8 cellular contexts compared by ENCODE assay signal in the genomic region with DNA sequence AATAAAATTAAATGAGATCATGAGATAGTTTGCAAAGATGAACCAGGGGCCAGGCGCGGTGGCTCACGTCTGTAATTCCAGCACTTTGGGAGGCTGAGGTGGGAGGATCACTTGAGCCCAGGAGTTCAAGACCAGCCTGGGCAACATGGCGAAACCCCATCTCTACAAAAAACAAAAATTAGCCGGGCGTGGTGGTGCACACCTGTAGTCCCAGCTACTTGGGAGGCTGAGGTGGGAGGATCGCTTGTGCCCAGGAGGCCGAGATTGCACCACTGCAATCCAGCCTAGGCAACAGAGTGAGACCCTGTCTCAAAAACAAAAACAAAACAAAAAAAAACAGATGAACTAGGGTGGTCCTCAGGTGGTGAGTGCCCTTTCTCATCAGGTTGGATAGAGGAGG. TPM values are rescaled to one million over a fixed set of nuclear protein-coding genes. Genes with fewer than 3 reads are reported as not detected.
DNase-seq lines count a peak whose midpoint lies in the region; ATAC-seq, FAIRE-seq and TF ChIP-seq lines count a peak whose summit lies in the region.
"Not testable (repeated sequence)": the region's sequence is repeated elsewhere in the genome, so short reads cannot be mapped to it uniquely, and the experiment has no call there.

No MANE protein-coding gene starts in this region.

- intact Hi-C loops in HCT116 (cut with micrococcal nuclease), result loop anchor here (5.0 kb wide), 2 partner anchors 180 to 205 kb away; a partner anchor contains a TSS
- intact Hi-C loops in dendritic cell treated with granulocyte-macrophage colony-stimulating factor and Interleukin-4, amounts not matched to agents 40 ng/mL and 50 ng/mL, for 4 days (cut with micrococcal nuclease), result not testable (repeated sequence)
- intact Hi-C loops in naive thymus-derived CD4-positive, alpha-beta T cell (cut with micrococcal nuclease), result loop anchor here (1.0 to 10.0 kb wide), 12 partner anchors 7 to 490 kb away; a partner anchor contains a TSS

- peak overlapping the region; percentile 86 to 95 for H3K27ac ChIP-seq in A549
- H3K27ac ChIP-seq in HCT116 (ENCODE audit: low read depth, low read length), result peak overlapping the region; percentile 69
- H3K27ac ChIP-seq in RWPE2 (ENCODE audit: poor library complexity, severe bottlenecking), result peak overlapping the region; percentile 73
- H3K27ac ChIP-seq in right atrium auricular region, result peak overlapping the region; percentile 96 to 98
- peak overlapping the region; percentile 96 for H3K27ac ChIP-seq in naive thymus-derived CD4-positive, alpha-beta T cell (ENCODE audit: low read depth, low read length)
- H3K27ac ChIP-seq in smooth muscle cell (ENCODE audit: low read depth), result peak overlapping the region; percentile 83

- not testable (repeated sequence) for H3K9me3 ChIP-seq in A549; HCT116 (ENCODE audit: control insufficient read depth in 1 of 2, insufficient read depth in 1 of 2, low read depth in 1 of 2, low read length in 2 of 2); RWPE2 (ENCODE audit: severe bottlenecking); right atrium auricular region; naive thymus-derived CD4-positive, alpha-beta T cell (ENCODE audit: control insufficient read depth in 2 of 3, low read length in 3 of 3); smooth muscle cell (replicated peaks; ENCODE audit: low read depth)

- TF ChIP-seq POLR2A in A549 (IDR thresholded peaks at IDR 0.05; ENCODE audit: low read length); HCT116 (IDR thresholded peaks at IDR 0.05; ENCODE audit: borderline replicate concordance, extremely low read depth, insufficient read depth, insufficient read length): not testable (repeated sequence)

- RAD21 ChIA-PET in HCT116 (lab: Charles Lee; ENCODE audit: low non-redundant PET in 1 of 2, low total read pairs in 2 of 2, uncharacterized antibody in 2 of 2, unreplicated experiment in 2 of 2), result not testable (repeated sequence)

- H3K4me2 ChIP-seq in A549, result peak overlapping the region; percentile 83
- H3K4me2 ChIP-seq in HCT116 (ENCODE audit: low read length), result peak overlapping the region; percentile 99
- H3K4me2 ChIP-seq in smooth muscle cell, result peak overlapping the region; percentile 89

- peak overlapping the region; percentile 85 for H2AFZ ChIP-seq in HCT116 (ENCODE audit: low read depth, low read length, poor library complexity, severe bottlenecking)
- H2AFZ ChIP-seq in smooth muscle cell (ENCODE audit: low read depth), result not testable (repeated sequence)

- not testable (repeated sequence) for TF ChIP-seq RAD21 in A549 (conservative IDR thresholded peaks at IDR 0.05 in 1 of 2, IDR thresholded peaks at IDR 0.05 in 1 of 2); HCT116 (IDR thresholded peaks at IDR 0.05; ENCODE audit: low read depth)

- H3K9me3 Mint-ChIP-seq in activated naive CD4-positive, alpha-beta T cell treated with anti-CD3 and anti-CD28 coated beads, Interleukin-2, amount 10 ng/mL, durations not matched to agents 7 days and 5 days; dendritic cell treated with granulocyte-macrophage colony-stimulating factor and Interleukin-4, amounts not matched to agents 40 ng/mL and 50 ng/mL, for 4 days; naive thymus-derived CD4-positive, alpha-beta T cell: not testable (repeated sequence)

- H3K27me3 ChIP-seq in HCT116 (ENCODE audit: insufficient read depth, low read length); RWPE2 (ENCODE audit: insufficient read depth, poor library complexity, severe bottlenecking); right atrium auricular region; naive thymus-derived CD4-positive, alpha-beta T cell (ENCODE audit: control insufficient read depth in 2 of 2, insufficient read depth in 2 of 2, low read length in 2 of 2); smooth muscle cell (ENCODE audit: low read depth): not testable (repeated sequence)

- not testable (repeated sequence) for H4K20me1 ChIP-seq in HCT116 (ENCODE audit: insufficient read depth); smooth muscle cell (ENCODE audit: low read depth)

- not testable (repeated sequence) for FAIRE-seq in A549 (lab: Jason Lieb, UNC)

- H3K36me3 Mint-ChIP-seq in activated naive CD4-positive, alpha-beta T cell treated with anti-CD3 and anti-CD28 coated beads, Interleukin-2, amount 10 ng/mL, durations not matched to agents 7 days and 5 days; naive thymus-derived CD4-positive, alpha-beta T cell: not testable (repeated sequence)
- H3K36me3 Mint-ChIP-seq in dendritic cell treated with granulocyte-macrophage colony-stimulating factor and Interleukin-4, amounts not matched to agents 40 ng/mL and 50 ng/mL, for 4 days (ENCODE audit: low read depth), result peaks cover 37% of the 10 kb centered on the region

- CTCF ChIA-PET in A549 (lab: Yijun Ruan, JAX), result interaction anchor here (1.7 to 5.7 kb wide), 3 partner anchors 11 to 15 kb away, joined by 5 to 29 read pairs (median 17); no protein-coding TSS in a partner anchor
- CTCF ChIA-PET in HCT116 (lab: Charles Lee); activated naive CD4-positive, alpha-beta T cell treated with anti-CD3 and anti-CD28 coated beads, Interleukin-2, amount 10 ng/mL, durations not matched to agents 7 days and 5 days (lab: Charles Lee): not testable (repeated sequence)
- CTCF ChIA-PET in naive thymus-derived CD4-positive, alpha-beta T cell (lab: Charles Lee), result interaction anchor here (1.3 kb wide), 1 partner anchor 242 kb away, joined by 3 read pairs; a partner anchor contains a TSS

- not testable (repeated sequence) for H3K36me3 ChIP-seq in HCT116 (ENCODE audit: control insufficient read depth in 1 of 2, insufficient read depth in 2 of 2, low read length in 2 of 2); RWPE2 (ENCODE audit: low read depth); right atrium auricular region; naive thymus-derived CD4-positive, alpha-beta T cell (ENCODE audit: control insufficient read depth in 2 of 3, insufficient read depth in 3 of 3, low read length in 3 of 3); smooth muscle cell (ENCODE audit: low read depth)

- H3K27me3 Mint-ChIP-seq in activated naive CD4-positive, alpha-beta T cell treated with anti-CD3 and anti-CD28 coated beads, Interleukin-2, amount 10 ng/mL, durations not matched to agents 7 days and 5 days, result peaks cover 16% of the 10 kb centered on the region
- not testable (repeated sequence) for H3K27me3 Mint-ChIP-seq in dendritic cell treated with granulocyte-macrophage colony-stimulating factor and Interleukin-4, amounts not matched to agents 40 ng/mL and 50 ng/mL, for 4 days; naive thymus-derived CD4-positive, alpha-beta T cell

- not testable (repeated sequence) for H3K4me1 ChIP-seq in A549; RWPE2 (ENCODE audit: insufficient read depth, poor library complexity, severe bottlenecking); smooth muscle cell (ENCODE audit: low read depth)
- peaks cover 6 to 14% of the 10 kb centered on the region in 2 experiments for H3K4me1 ChIP-seq in HCT116 (ENCODE audit: control insufficient read depth in 1 of 2, insufficient read depth in 2 of 2, low read length in 2 of 2)
- H3K4me1 ChIP-seq in right atrium auricular region, result peaks cover 0 to 39% of the 10 kb centered on the region in 2 donors
- peaks cover 0 to 10% of the 10 kb centered on the region in 2 donors for H3K4me1 ChIP-seq in naive thymus-derived CD4-positive, alpha-beta T cell (ENCODE audit: control insufficient read depth in 2 of 2, insufficient read depth in 2 of 2, low read length in 2 of 2)

- not testable (repeated sequence) for BruUV-seq in HCT116 (replicated peaks; lab: Mats Ljungman, UMichigan)

- TF ChIP-seq EP300 in A549 (IDR thresholded peaks at IDR 0.05), result not testable (repeated sequence)

- DNase-seq in A549 (ENCODE audit: low read depth in 1 of 2, low spot score in 1 of 2); HCT116 (ENCODE audit: low read depth, low spot score); RWPE2 (ENCODE audit: low spot score); activated naive CD4-positive, alpha-beta T cell treated with anti-CD3 and anti-CD28 coated beads, Interleukin-2, amount 10 ng/mL, durations not matched to agents 7 days and 5 days; right atrium auricular region (ENCODE audit: low spot score); naive thymus-derived CD4-positive, alpha-beta T cell; smooth muscle cell (lab: John Stamatoyannopoulos, UW; ENCODE audit: unreplicated experiment): not testable (repeated sequence)

- H3K4me3 ChIP-seq in A549, result peak overlapping the region; percentile 53
- peak overlapping the region; percentile 60 to 68 for H3K4me3 ChIP-seq in HCT116 (replicated peaks in 1 of 2; ENCODE audit: low read depth in 1 of 2, low read length in 2 of 2)
- not testable (repeated sequence) for H3K4me3 ChIP-seq in RWPE2 (ENCODE audit: severe bottlenecking)
- peak overlapping the region in 1 of 2 donors; percentile 70 for H3K4me3 ChIP-seq in right atrium auricular region
- H3K4me3 ChIP-seq in naive thymus-derived CD4-positive, alpha-beta T cell (ENCODE audit: low read length), result peak overlapping the region; percentile 78
- H3K4me3 ChIP-seq in smooth muscle cell, result peak overlapping the region; percentile 76

- H3K4me3 Mint-ChIP-seq in activated naive CD4-positive, alpha-beta T cell treated with anti-CD3 and anti-CD28 coated beads, Interleukin-2, amount 10 ng/mL, durations not matched to agents 7 days and 5 days, result peak overlapping the region; percentile 91
- peak overlapping the region; percentile 83 for H3K4me3 Mint-ChIP-seq in dendritic cell treated with granulocyte-macrophage colony-stimulating factor and Interleukin-4, amounts not matched to agents 40 ng/mL and 50 ng/mL, for 4 days
- H3K4me3 Mint-ChIP-seq in naive thymus-derived CD4-positive, alpha-beta T cell, result peak overlapping the region; percentile 80 to 97 (median 90)

- peaks cover 14% of the 10 kb centered on the region for H3K4me1 Mint-ChIP-seq in activated naive CD4-positive, alpha-beta T cell treated with anti-CD3 and anti-CD28 coated beads, Interleukin-2, amount 10 ng/mL, durations not matched to agents 7 days and 5 days
- peaks cover 61% of the 10 kb centered on the region for H3K4me1 Mint-ChIP-seq in dendritic cell treated with granulocyte-macrophage colony-stimulating factor and Interleukin-4, amounts not matched to agents 40 ng/mL and 50 ng/mL, for 4 days (ENCODE audit: low read depth)
- peaks cover 0 to 17% (median 9%) of the 10 kb centered on the region in 7 donors for H3K4me1 Mint-ChIP-seq in naive thymus-derived CD4-positive, alpha-beta T cell

- not testable (repeated sequence) for ATAC-seq in A549; HCT116; RWPE2 (ENCODE audit: low read depth); naive thymus-derived CD4-positive, alpha-beta T cell

- POLR2A ChIA-PET in A549 (lab: Yijun Ruan, JAX); HCT116 (lab: Charles Lee): not testable (repeated sequence)
- POLR2A ChIA-PET in naive thymus-derived CD4-positive, alpha-beta T cell (lab: Charles Lee), result interaction anchor here (0.6 to 2.1 kb wide), 5 partner anchors 51 to 399 kb away, joined by 3 to 6 read pairs (median 4); a partner anchor contains a TSS

- H3K27ac Mint-ChIP-seq in activated naive CD4-positive, alpha-beta T cell treated with anti-CD3 and anti-CD28 coated beads, Interleukin-2, amount 10 ng/mL, durations not matched to agents 7 days and 5 days, result peak overlapping the region; percentile 96
- H3K27ac Mint-ChIP-seq in dendritic cell treated with granulocyte-macrophage colony-stimulating factor and Interleukin-4, amounts not matched to agents 40 ng/mL and 50 ng/mL, for 4 days, result peak overlapping the region; percentile 93
- H3K27ac Mint-ChIP-seq in naive thymus-derived CD4-positive, alpha-beta T cell, result peak overlapping the region; percentile 63 to 99 (median 94)

- H3K9me2 ChIP-seq in HCT116 (ENCODE audit: insufficient read depth), result not testable (repeated sequence)

- H3F3A ChIP-seq in smooth muscle cell (ENCODE audit: low read depth), result not testable (repeated sequence)

- 81% methylated on average over 8 of the region's 8 CpGs for WGBS in A549 (ENCODE audit: missing lambda C conversion rate)
- WGBS in smooth muscle cell (ENCODE audit: low lambda C conversion rate), result 96% methylated on average over 8 of the region's 8 CpGs

- H3K9ac ChIP-seq in HCT116 (ENCODE audit: low read length), result peak overlapping the region; percentile 78
- not testable (repeated sequence) for H3K9ac ChIP-seq in smooth muscle cell (ENCODE audit: low read depth)

- H3K79me2 ChIP-seq in HCT116 (ENCODE audit: insufficient read depth, low read length), result not testable (repeated sequence)
- peaks cover 18% of the 10 kb centered on the region for H3K79me2 ChIP-seq in smooth muscle cell (ENCODE audit: low read depth)

- TF ChIP-seq CTCF in A549 (IDR thresholded peaks at IDR 0.05); HCT116 (IDR thresholded peaks at IDR 0.05 in 2 of 3, conservative IDR thresholded peaks at IDR 0.05 in 1 of 3; ENCODE audit: borderline replicate concordance in 1 of 3, insufficient read depth in 1 of 3, low read depth in 2 of 3, low read length in 2 of 3); RWPE2 (IDR thresholded peaks at IDR 0.05; ENCODE audit: poor library complexity, severe bottlenecking); right atrium auricular region (IDR thresholded peaks at IDR 0.05); smooth muscle cell (IDR thresholded peaks at IDR 0.05; ENCODE audit: borderline replicate concordance, insufficient read depth, poor library complexity, severe bottlenecking): not testable (repeated sequence)

RNA-seq across cellular contexts. Expression of a gene that starts 7.4 kb away (rescaled TPM):
- polyA plus RNA-seq in A549 (2011; rRNA removed) (1.3 TPM in 2 replicates), A549 (2017; fragmentation: RNase III; extraction: RNeasy Plus Mini Kit Qiagen cat#74134 plus additional on column Dnase treatment) (1.8 to 2.7 TPM (median 2.1 TPM) in 3 replicates), smooth muscle cell (36.0 and 41.0 TPM in 2 replicates)
- polyA plus RNA-seq in A549 (2012; cell fraction: cytosol; rRNA removed), result 1.7 TPM in 2 replicates
- polyA plus RNA-seq in A549 (2012; cell fraction: nucleus; rRNA removed), result 12.9 and 19.2 TPM in 2 replicates
- 0.29 and 1.2 TPM in 2 replicates for polyA minus RNA-seq in A549 (2011; rRNA and poly(A)+ RNA removed)
- total RNA-seq in HCT116 (2021; ENCODE audit: unreplicated experiment) (14.3 TPM), right atrium auricular region (10 to 100 TPM in 1 of 2 donors, 1 to 10 TPM in 1; 9.9 to 20.1 TPM), smooth muscle cell (14.8 and 21.3 TPM in 2 replicates)
- 17.8 and 19.9 TPM in 2 replicates for polyA plus RNA-seq in HCT116 (2012)
- 10 to 100 TPM in 4 of 5 experiments, 1 to 10 TPM in 1; 9.1 to 34.2 (median 11.6) TPM for total RNA-seq in naive thymus-derived CD4-positive, alpha-beta T cell
- polyA plus RNA-seq in naive thymus-derived CD4-positive, alpha-beta T cell, result 1 to 10 TPM; 3.4 to 7.2 TPM

RNA-seq across cellular contexts. Expression of a gene that starts 54.8 kb away (rescaled TPM):
- polyA plus RNA-seq in A549 (2011; rRNA removed), result 34.1 and 44.0 TPM in 2 replicates
- 19.6 and 22.4 TPM in 2 replicates for polyA plus RNA-seq in A549 (2012; cell fraction: cytosol; rRNA removed)
- polyA plus RNA-seq in A549 (2012; cell fraction: nucleus; rRNA removed), result 64.2 and 82.8 TPM in 2 replicates
- 21.5 to 25.1 TPM (median 23.5 TPM) in 3 replicates for polyA plus RNA-seq in A549 (2017; fragmentation: RNase III; extraction: RNeasy Plus Mini Kit Qiagen cat#74134 plus additional on column Dnase treatment)
- 41.3 and 50.5 TPM in 2 replicates for polyA minus RNA-seq in A549 (2011; rRNA and poly(A)+ RNA removed)
- 47.6 TPM for total RNA-seq in HCT116 (2021; ENCODE audit: unreplicated experiment)
- 29.8 and 30.6 TPM in 2 replicates for polyA plus RNA-seq in HCT116 (2012)
- 10 to 100 TPM; 21.8 to 26.7 TPM for total RNA-seq in right atrium auricular region
- total RNA-seq in naive thymus-derived CD4-positive, alpha-beta T cell, result 10 to 100 TPM; 43.6 to 68.1 (median 56.8) TPM
- polyA plus RNA-seq in naive thymus-derived CD4-positive, alpha-beta T cell, result 10 to 100 TPM in 1 of 2 donors, 1 to 10 TPM in 1; 9.5 to 14.1 TPM
- 33.6 and 34.8 TPM in 2 replicates for total RNA-seq in smooth muscle cell
- 22.3 and 27.6 TPM in 2 replicates for polyA plus RNA-seq in smooth muscle cell
